8 cellular contexts compared by ENCODE assay signal in the genomic region with DNA sequence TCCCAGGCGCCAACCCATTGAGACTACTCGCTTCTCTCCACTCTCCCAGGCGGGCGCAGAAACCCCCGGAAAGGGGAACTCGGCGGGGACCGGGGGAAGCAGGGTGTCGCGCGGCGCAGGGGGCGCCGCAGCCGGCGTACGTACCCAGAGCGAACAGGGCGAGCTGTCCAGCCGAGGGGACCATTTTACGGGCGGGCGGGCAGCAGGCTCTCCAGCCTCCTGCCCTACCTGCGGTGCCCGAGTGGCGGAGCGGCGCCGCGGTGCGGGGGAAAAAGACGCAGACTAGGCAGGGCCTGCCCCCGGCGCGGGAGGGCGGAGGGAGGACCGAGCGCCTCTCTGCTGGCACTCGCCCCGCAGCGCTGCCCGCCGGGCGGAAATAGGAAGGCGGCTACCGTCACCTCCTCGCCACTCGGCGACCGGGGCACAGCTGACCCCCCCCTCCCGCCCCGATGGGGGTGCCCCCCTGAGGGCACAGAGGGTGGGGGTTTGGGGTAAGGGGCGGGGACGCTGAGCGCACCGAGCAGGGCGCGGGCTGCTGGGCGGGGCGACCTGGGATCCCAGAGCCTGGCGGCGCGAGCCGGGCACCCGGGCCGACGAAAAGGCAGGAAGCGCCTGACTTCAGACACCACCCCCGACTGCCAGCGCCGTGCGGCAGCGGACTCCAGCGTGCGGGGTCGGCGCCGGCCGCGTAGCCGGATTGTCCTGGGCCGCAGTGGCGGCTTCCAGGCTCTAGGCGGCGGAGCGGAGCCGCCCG. TPM values are rescaled to one million over a fixed set of nuclear protein-coding genes. Genes with fewer than 3 reads are reported as not detected.
DNase-seq lines count a peak whose midpoint lies in the region; ATAC-seq and TF ChIP-seq lines count a peak whose summit lies in the region.

TSS of gene TGFA (minus strand) at position 243 of the 754 bp plus-strand sequence. CDS start at position 184, 59 bp downstream.

- H3K27ac Mint-ChIP-seq in MCF 10A (ENCODE audit: low read depth, unreplicated experiment) (peak within 1 kb of the TSS; percentile 83), immature natural killer cell (peak within 1 kb of the TSS; percentile 62 to 89 (median 79))

- ATAC-seq in HG02588 (IDR thresholded peaks at IDR 0.05; ENCODE audit: unreplicated experiment): peak; percentile 74

- TF ChIP-seq CTCF in MCF 10A (IDR thresholded peaks at IDR 0.05; ENCODE audit: unreplicated experiment) (peak; percentile 84), smooth muscle cell (IDR thresholded peaks at IDR 0.05; ENCODE audit: borderline replicate concordance, insufficient read depth, poor library complexity, severe bottlenecking) (peak; percentile 73)

- 1% methylated on average over 47 of the region's 88 CpGs for WGBS in smooth muscle cell (ENCODE audit: low lambda C conversion rate)

- peak within 1 kb of the TSS; percentile 69 for H3K4me3 ChIP-seq in smooth muscle cell

- H3K9me3 Mint-ChIP-seq in MCF 10A (ENCODE audit: unreplicated experiment): no peaks in the 10 kb centered on the region
- no peaks in the 10 kb centered on the region for H3K9me3 Mint-ChIP-seq in immature natural killer cell

- H3K9me3 ChIP-seq in smooth muscle cell (replicated peaks; ENCODE audit: low read depth): no peaks in the 10 kb centered on the region

- intact Hi-C loops in MCF 10A (cut with micrococcal nuclease): loop anchor here (1.0 to 5.0 kb wide), 5 partner anchors 12 to 249 kb away; no protein-coding TSS in a partner anchor

- H3K4me2 ChIP-seq in smooth muscle cell: peak within 1 kb of the TSS; percentile 98

- H3K9ac ChIP-seq in smooth muscle cell (ENCODE audit: low read depth): no peak within 1 kb of the TSS

- POLR2A ChIA-PET in MCF 10A (lab: Yijun Ruan, JAX): interaction anchor here (0.7 to 6.4 kb wide), 20 partner anchors 10 to 305 kb away, joined by 3 to 73 read pairs (median 10); partner anchors contain the start of gene SNRPG

- H3K27ac ChIP-seq in smooth muscle cell (ENCODE audit: low read depth): no peak within 1 kb of the TSS

- BruUV-seq in MCF 10A (replicated peaks; lab: Mats Ljungman, UMichigan): no TSS peak

- H2AFZ ChIP-seq in smooth muscle cell (ENCODE audit: low read depth): peak within 1 kb of the TSS; percentile 79

- no peaks in the 10 kb centered on the region for H4K20me1 ChIP-seq in smooth muscle cell (ENCODE audit: low read depth)

- peaks cover 6% of the 10 kb centered on the region for H3F3A ChIP-seq in smooth muscle cell (ENCODE audit: low read depth)

- H3K4me1 Mint-ChIP-seq in MCF 10A (ENCODE audit: insufficient read depth, unreplicated experiment): peaks cover 15% of the 10 kb centered on the region
- H3K4me1 Mint-ChIP-seq in immature natural killer cell: peaks cover 35 to 44% of the 10 kb centered on the region in 2 donors

- CTCF ChIA-PET in MCF 10A (lab: Yijun Ruan, JAX): interaction anchor here (0.7 to 11.6 kb wide), 16 partner anchors 9 to 250 kb away, joined by 3 to 90 read pairs (median 4); no protein-coding TSS in a partner anchor

- H3K4me3 Mint-ChIP-seq in MCF 10A (ENCODE audit: unreplicated experiment) (peak within 1 kb of the TSS; percentile 93), immature natural killer cell (peak within 1 kb of the TSS; percentile 89 to 96 (median 89))

- H3K79me2 ChIP-seq in smooth muscle cell (ENCODE audit: low read depth): no peaks in the 10 kb centered on the region

- H3K27me3 Mint-ChIP-seq in MCF 10A (ENCODE audit: insufficient read depth, unreplicated experiment): no peaks in the 10 kb centered on the region
- peaks cover 4 to 16% (median 7%) of the 10 kb centered on the region in 3 donors for H3K27me3 Mint-ChIP-seq in immature natural killer cell (ENCODE audit: low read depth in 3 of 3)

- H3K4me1 ChIP-seq in smooth muscle cell (ENCODE audit: low read depth): peaks cover 13% of the 10 kb centered on the region

- peaks cover 57% of the 10 kb centered on the region for H3K27me3 ChIP-seq in smooth muscle cell (ENCODE audit: low read depth)

- DNase-seq in GM03348 (ENCODE audit: low spot score) (peak; percentile 87), NCI-H146 treated with DMSO at 0.1 percent for 48 hours (lab: John Stamatoyannopoulos, UW; ENCODE audit: unreplicated experiment) (peak; percentile 35), UCSD-AML1 (lab: John Stamatoyannopoulos, UW; ENCODE audit: unreplicated experiment) (peak; percentile 53), MCF 10A (ENCODE audit: unreplicated experiment) (peak; percentile 89), immature natural killer cell (peak; percentile 72 to 75 (median 73)), smooth muscle cell (lab: John Stamatoyannopoulos, UW; ENCODE audit: unreplicated experiment) (no peak), NCI-H446 treated with DMSO at 0.1 percent for 48 hours (lab: John Stamatoyannopoulos, UW) (no peak)

- no peaks in the 10 kb centered on the region for H3K36me3 Mint-ChIP-seq in MCF 10A (ENCODE audit: insufficient read depth, unreplicated experiment)
- no peaks in the 10 kb centered on the region for H3K36me3 Mint-ChIP-seq in immature natural killer cell

- no peaks in the 10 kb centered on the region for H3K36me3 ChIP-seq in smooth muscle cell (ENCODE audit: low read depth)

RNA-seq across cellular contexts. Expression of gene TGFA, which starts in this region (rescaled TPM):
- total RNA-seq in MCF 10A (2022) (17.9 and 22.5 TPM in 2 replicates), smooth muscle cell (2.4 and 3.6 TPM in 2 replicates)
- polyA plus RNA-seq in immature natural killer cell (1 to 10 TPM; 2.1 to 5.5 (median 2.6) TPM), smooth muscle cell (0.21 TPM in 1 of 2 replicates, not detected in the other)

Comparison
In these comparisons a context has a peak if more than half of its experiments do, and no peak if none do; other contexts are left out.
1. DNase-seq: peak in GM03348 (single experiment), NCI-H146 treated with DMSO at 0.1 percent for 48 hours (single experiment), UCSD-AML1 (single experiment), MCF 10A (single experiment) and immature natural killer cell (3 of 3); none in smooth muscle cell (single experiment) and NCI-H446 treated with DMSO at 0.1 percent for 48 hours (single experiment).